In the genomic region with DNA sequence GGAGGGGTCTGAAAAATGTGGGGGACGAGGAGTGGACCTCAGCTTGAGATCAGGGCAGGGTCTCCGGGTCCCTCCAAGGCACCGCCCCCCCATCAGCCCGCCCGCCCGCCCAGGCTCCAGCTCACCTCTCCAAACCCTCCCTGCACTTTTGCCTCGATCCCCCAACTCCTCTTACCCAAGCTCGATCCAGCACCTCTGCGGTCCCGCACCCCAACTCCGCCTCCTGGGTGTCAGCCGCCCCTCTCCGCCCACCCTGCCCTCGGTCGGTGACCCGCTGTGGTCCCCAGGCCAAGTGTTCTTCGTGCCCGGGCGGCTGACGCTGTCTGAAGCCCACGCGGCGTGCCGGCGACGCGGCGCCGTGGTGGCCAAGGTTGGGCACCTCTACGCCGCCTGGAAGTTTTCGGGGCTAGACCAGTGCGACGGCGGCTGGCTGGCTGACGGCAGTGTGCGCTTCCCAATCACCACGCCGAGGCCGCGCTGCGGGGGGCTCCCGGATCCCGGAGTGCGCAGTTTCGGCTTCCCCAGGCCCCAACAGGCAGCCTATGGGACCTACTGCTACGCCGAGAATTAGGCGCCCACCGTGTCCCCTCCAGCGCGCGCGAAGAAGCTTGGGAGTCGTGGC, we compare ENCODE assay signal across 8 cellular contexts. TPM values are rescaled to one million over a fixed set of nuclear protein-coding genes. Genes with fewer than 3 reads are reported as not detected.
A peak's percentile ranks its signal among the peaks of the same experiment; 100 is the strongest.
DNase-seq lines count a peak whose midpoint lies in the region; ATAC-seq and TF ChIP-seq lines count a peak whose summit lies in the region.

No MANE protein-coding gene starts in this region.

- no peaks in the 10 kb centered on the region for H3K9me3 Mint-ChIP-seq in stimulated activated naive CD8-positive, alpha-beta T cell treated with anti-CD3 and anti-CD28 coated beads, Interleukin-15, Interleukin-2, amounts not matched to agents 100 ng/mL and 50 ng/mL, for 24 hours

- DNase-seq in stimulated activated naive CD8-positive, alpha-beta T cell treated with anti-CD3 and anti-CD28 coated beads, Interleukin-15, Interleukin-2, amounts not matched to agents 100 U/mL and 50 U/mL, for 24 hours: no peak
- DNase-seq in dorsolateral prefrontal cortex (peak in 1 of 10 donors; percentile 16), mucosa of descending colon (no peak), GM20000 (ENCODE audit: low spot score) (no peak), NCI-H1436 treated with DMSO at 0.1 percent for 48 hours (lab: John Stamatoyannopoulos, UW) (no peak), mucosa of gallbladder (ENCODE audit: low spot score) (no peak)

- H3K4me1 Mint-ChIP-seq in stimulated activated naive CD8-positive, alpha-beta T cell treated with anti-CD3 and anti-CD28 coated beads, Interleukin-15, Interleukin-2, amounts not matched to agents 100 ng/mL and 50 ng/mL, for 24 hours (ENCODE audit: low read depth): peaks cover 10% of the 10 kb centered on the region

- H3K36me3 ChIP-seq in mucosa of descending colon (ENCODE audit: low read depth): no peaks in the 10 kb centered on the region

- ATAC-seq in stimulated activated naive CD8-positive, alpha-beta T cell treated with anti-CD3 and anti-CD28 coated beads, Interleukin-15, Interleukin-2, amounts not matched to agents 100 U/mL and 50 U/mL, for 24 hours: no peak
- peak; percentile 9 for ATAC-seq in mucosa of descending colon
- ATAC-seq in GM21367 (IDR thresholded peaks at IDR 0.05; ENCODE audit: unreplicated experiment): no peak

- H3K36me3 Mint-ChIP-seq in stimulated activated naive CD8-positive, alpha-beta T cell treated with anti-CD3 and anti-CD28 coated beads, Interleukin-15, Interleukin-2, amounts not matched to agents 100 ng/mL and 50 ng/mL, for 24 hours (ENCODE audit: low read depth): no peaks in the 10 kb centered on the region

- no peak overlapping the region for H3K27ac Mint-ChIP-seq in stimulated activated naive CD8-positive, alpha-beta T cell treated with anti-CD3 and anti-CD28 coated beads, Interleukin-15, Interleukin-2, amounts not matched to agents 100 ng/mL and 50 ng/mL, for 24 hours

- H3K4me3 ChIP-seq in dorsolateral prefrontal cortex (peak overlapping the region; percentile 6 to 74 (median 56)), mucosa of descending colon (no peak overlapping the region)

- TF ChIP-seq CTCF in dorsolateral prefrontal cortex (IDR thresholded peaks at IDR 0.05 in 54 of 56, conservative IDR thresholded peaks at IDR 0.05 in 2 of 56; ENCODE audit: low read depth in 1 of 56, partially characterized antibody in 56 of 56): no peak
- no peak for TF ChIP-seq CTCF in mucosa of descending colon (IDR thresholded peaks at IDR 0.05)
- TF ChIP-seq CTCF in GM20000 (IDR thresholded peaks at IDR 0.05; ENCODE audit: extremely low read depth, missing control alignments): no peak

- H3K9me3 ChIP-seq in mucosa of descending colon: no peaks in the 10 kb centered on the region

- intact Hi-C loops in dorsolateral prefrontal cortex (cut with DNase I): loop anchor here in 1 of 2 donors (5.0 to 10.0 kb wide), 2 partner anchors 52 to 100 kb away; a partner anchor contains a TSS
- intact Hi-C loops in mucosa of descending colon (cut with DNase I, micrococcal nuclease): no loop called here

- H3K27me3 ChIP-seq in dorsolateral prefrontal cortex: peaks cover 0 to 29% (median 0%) of the 10 kb centered on the region in 45 donors

- H3K4me3 Mint-ChIP-seq in stimulated activated naive CD8-positive, alpha-beta T cell treated with anti-CD3 and anti-CD28 coated beads, Interleukin-15, Interleukin-2, amounts not matched to agents 100 ng/mL and 50 ng/mL, for 24 hours: peak overlapping the region; percentile 23

- peak overlapping the region in 58 of 59 donors; percentile 17 to 99 (median 78) for H3K27ac ChIP-seq in dorsolateral prefrontal cortex

- peaks cover 22% of the 10 kb centered on the region for H3K4me1 ChIP-seq in mucosa of descending colon (ENCODE audit: low read depth)

- peaks cover 67% of the 10 kb centered on the region for H3K27me3 Mint-ChIP-seq in stimulated activated naive CD8-positive, alpha-beta T cell treated with anti-CD3 and anti-CD28 coated beads, Interleukin-15, Interleukin-2, amounts not matched to agents 100 ng/mL and 50 ng/mL, for 24 hours

RNA-seq across cellular contexts. Expression of a gene that starts 5.7 kb away (rescaled TPM):
- total RNA-seq in dorsolateral prefrontal cortex (100 to 1,000 TPM in 85 of 120 experiments, 10 to 100 TPM in 35; 30.2 to 650 (median 143) TPM), mucosa of descending colon (under 1 TPM in 1 of 3 donors, not detected in 2; 0.28 TPM), mucosa of gallbladder (0.43 TPM)

RNA-seq across cellular contexts. Expression of a gene that starts 17.0 kb away (rescaled TPM):
- 100 to 1,000 TPM in 103 of 120 experiments, 10 to 100 TPM in 17; 56.3 to 240 (median 123) TPM for total RNA-seq in dorsolateral prefrontal cortex
- total RNA-seq in mucosa of descending colon: under 1 TPM in 2 of 3 donors, not detected in 1; 0.14 to 0.79 TPM
- total RNA-seq in mucosa of gallbladder: 0.52 TPM

RNA-seq across cellular contexts. Expression of a gene that starts 23.6 kb away (rescaled TPM):
- total RNA-seq in dorsolateral prefrontal cortex (10 to 100 TPM; 15.8 to 40.9 (median 28.2) TPM), mucosa of descending colon (10 to 100 TPM; 17.4 to 25.9 (median 21.5) TPM), mucosa of gallbladder (12.6 TPM)

RNA-seq across cellular contexts. Expression of a gene that starts 33.3 kb away (rescaled TPM):
- 100 to 1,000 TPM in 16 of 120 experiments, 10 to 100 TPM in 104; 61.2 to 124 (median 88.4) TPM for total RNA-seq in dorsolateral prefrontal cortex
- 10 to 100 TPM; 70.8 to 94.4 (median 86.5) TPM for total RNA-seq in mucosa of descending colon
- total RNA-seq in mucosa of gallbladder: 99.0 TPM

RNA-seq across cellular contexts. Expression of a gene that starts 45.4 kb away (rescaled TPM):
- total RNA-seq in dorsolateral prefrontal cortex (1 to 10 TPM in 24 of 120 experiments, under 1 TPM in 50, not detected in 46; 0.25 to 2.5 (median 0.77) TPM), mucosa of descending colon (under 1 TPM; 0.25 to 0.43 (median 0.34) TPM), mucosa of gallbladder (0.60 TPM)

Comparison
In these comparisons a context has a peak if more than half of its experiments do, and no peak if none do; other contexts are left out.
1. RNA of a gene that starts 5.7 kb away (total RNA-seq): 30.2 to 650 TPM in dorsolateral prefrontal cortex; 0.43 TPM in mucosa of gallbladder (single experiment) and 0.28 TPM in mucosa of descending colon; every median in the first group is over 10 times any median in the second.
2. RNA of a gene that starts 17.0 kb away (total RNA-seq): 56.3 to 240 TPM in dorsolateral prefrontal cortex; 0.52 TPM in mucosa of gallbladder (single experiment) and 0.14 to 0.79 TPM in mucosa of descending colon; every median in the first group is over 10 times any median in the second.